Comparison of ENCODE assay signal across 13 cellular contexts in the genomic region with DNA sequence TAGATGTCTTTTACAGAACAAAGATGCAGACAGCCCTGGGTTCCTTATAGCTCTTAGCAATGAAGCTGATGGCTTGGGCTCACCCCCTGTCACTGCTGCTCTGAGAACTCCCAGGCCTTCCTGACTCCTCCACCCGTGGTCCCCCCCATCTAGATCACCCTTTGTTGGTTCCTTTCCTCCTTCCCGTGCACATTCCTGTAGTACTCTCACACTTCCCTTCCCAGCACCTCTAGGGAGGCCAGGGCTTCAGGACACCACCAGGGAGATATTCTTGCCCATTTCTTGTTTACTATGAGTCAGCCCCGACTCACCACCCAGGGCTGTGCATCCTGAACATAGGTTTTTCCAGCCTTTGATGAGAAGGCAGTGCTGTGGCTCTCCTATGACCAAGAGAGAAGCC. TPM values are rescaled to one million over a fixed set of nuclear protein-coding genes. Genes with fewer than 3 reads are reported as not detected.
A peak's percentile ranks its signal among the peaks of the same experiment; 100 is the strongest.
DNase-seq lines count a peak whose midpoint lies in the region; ATAC-seq and TF ChIP-seq lines count a peak whose summit lies in the region.
"Had no signal": no experiment of that assay in that cellular context is flagged by ENCODE, and none has a peak within 500 bp of the region (broad histone marks: within the 10 kb centered on the region; RNA-seq: fewer than 3 reads in every experiment).

No MANE protein-coding gene starts in this region.

- no peaks in the 10 kb centered on the region for H3K4me1 Mint-ChIP-seq in stimulated activated naive CD8-positive, alpha-beta T cell treated with anti-CD3 and anti-CD28 coated beads, Interleukin-15, amount 100 ng/mL, for 72 hours
- H3K4me1 Mint-ChIP-seq in mesothelial cell of epicardium: no peaks in the 10 kb centered on the region

- no peaks in the 10 kb centered on the region for H3K9me3 ChIP-seq in SK-N-MC (ENCODE audit: low read depth, low read length)
- H3K9me3 ChIP-seq: BLaER1 treated with 17β-estradiol and CSF1 and Interleukin-3, amounts not matched to agents 10 nM and 100 nM had no signal

- H3K9me3 Mint-ChIP-seq in stimulated activated naive CD8-positive, alpha-beta T cell treated with anti-CD3 and anti-CD28 coated beads, Interleukin-15, amount 100 ng/mL, for 72 hours: no peaks in the 10 kb centered on the region
- H3K9me3 Mint-ChIP-seq in mesothelial cell of epicardium: no peaks in the 10 kb centered on the region

- H3K9ac ChIP-seq in SK-N-MC (ENCODE audit: insufficient read length): peak overlapping the region; percentile 14
- H3K9ac ChIP-seq: KMS-11 had no signal

- no peak overlapping the region for H3K27ac Mint-ChIP-seq in stimulated activated naive CD8-positive, alpha-beta T cell treated with anti-CD3 and anti-CD28 coated beads, Interleukin-15, amount 100 ng/mL, for 72 hours
- no peak overlapping the region for H3K27ac Mint-ChIP-seq in mesothelial cell of epicardium

- no peaks in the 10 kb centered on the region for H3K36me3 ChIP-seq in SK-N-MC (ENCODE audit: insufficient read depth, low read length)
- H3K36me3 ChIP-seq: BLaER1 treated with 17β-estradiol and CSF1 and Interleukin-3, amounts not matched to agents 10 nM and 100 nM had no signal

- no peaks in the 10 kb centered on the region for H3K36me3 Mint-ChIP-seq in mesothelial cell of epicardium

- TF ChIP-seq CTCF in fibroblast of pulmonary artery (IDR thresholded peaks at IDR 0.05; ENCODE audit: low read length, missing control alignments) (peak; percentile 3), mesothelial cell of epicardium (IDR thresholded peaks at IDR 0.05; ENCODE audit: unreplicated experiment) (no peak)

- H3K27me3 Mint-ChIP-seq in stimulated activated naive CD8-positive, alpha-beta T cell treated with anti-CD3 and anti-CD28 coated beads, Interleukin-15, amount 100 ng/mL, for 72 hours: peaks cover 9% of the 10 kb centered on the region
- H3K27me3 Mint-ChIP-seq in mesothelial cell of epicardium (ENCODE audit: low read depth): peaks cover 5% of the 10 kb centered on the region

- no peak for DNase-seq in stimulated activated naive CD8-positive, alpha-beta T cell treated with anti-CD3 and anti-CD28 coated beads, Interleukin-15, Interleukin-2, amounts not matched to agents 100 U/mL and 50 U/mL, for 24 hours
- no peak for DNase-seq in stimulated activated naive CD8-positive, alpha-beta T cell treated with anti-CD3 and anti-CD28 coated beads, Interleukin-15, amount 100 ng/mL, for 72 hours
- no peak for DNase-seq in SK-N-MC (ENCODE audit: low read depth, low spot score)
- peak; percentile 85 for DNase-seq in fibroblast of pulmonary artery (ENCODE audit: low read depth)
- DNase-seq in mesothelial cell of epicardium (ENCODE audit: low spot score in 2 of 2, unreplicated experiment in 2 of 2): no peak
- no peak for DNase-seq in UCSD-AML1 (lab: John Stamatoyannopoulos, UW; ENCODE audit: unreplicated experiment)
- DNase-seq: NCI-H2171 treated with DMSO at 0.1 percent for 48 hours, small intestine had no signal

- H3K4me3 ChIP-seq in SK-N-MC: no peak overlapping the region
- no peak overlapping the region for H3K4me3 ChIP-seq in fibroblast of pulmonary artery (replicated peaks; ENCODE audit: low read depth, low read length)
- H3K4me3 ChIP-seq: BLaER1 treated with 17β-estradiol and CSF1 and Interleukin-3, amounts not matched to agents 10 nM and 100 nM had no signal

- peak; percentile 38 for ATAC-seq in stimulated activated naive CD8-positive, alpha-beta T cell treated with anti-CD3 and anti-CD28 coated beads, Interleukin-15, Interleukin-2, amounts not matched to agents 100 U/mL and 50 U/mL, for 24 hours
- no peak for ATAC-seq in stimulated activated naive CD8-positive, alpha-beta T cell treated with anti-CD3 and anti-CD28 coated beads, Interleukin-15, amount 100 ng/mL, for 72 hours
- ATAC-seq in GM19395 (IDR thresholded peaks at IDR 0.05; ENCODE audit: unreplicated experiment): no peak
- no peak for ATAC-seq in HG02885 (IDR thresholded peaks at IDR 0.05; ENCODE audit: poor library complexity, unreplicated experiment)

- H3K4me3 Mint-ChIP-seq in stimulated activated naive CD8-positive, alpha-beta T cell treated with anti-CD3 and anti-CD28 coated beads, Interleukin-15, amount 100 ng/mL, for 72 hours: no peak overlapping the region
- no peak overlapping the region for H3K4me3 Mint-ChIP-seq in mesothelial cell of epicardium

- H3K27ac ChIP-seq in SK-N-MC: peak overlapping the region; percentile 61
- H3K27ac ChIP-seq: KMS-11 had no signal

RNA-seq across cellular contexts. Expression of gene NOS1AP, which starts 14.4 kb away (rescaled TPM):
- 3.8 to 4.4 TPM (median 4.4 TPM) in 3 replicates for total RNA-seq in mesothelial cell of epicardium

RNA-seq across cellular contexts. Expression of gene OLFML2B, which starts 31.4 kb away (rescaled TPM):
- 4.4 to 4.8 TPM (median 4.8 TPM) in 3 replicates for total RNA-seq in mesothelial cell of epicardium
- total RNA-seq: activated CD8-positive, alpha-beta memory T cell treated with anti-CD3 and anti-CD28 coated beads for 36 hours had no signal
